Comparison of ENCODE assay signal across 8 cellular contexts in genomic region chr4:110631582-110632505, GRCh38. TPM values are rescaled to one million over a fixed set of nuclear protein-coding genes. Genes with fewer than 3 reads are reported as not detected.
DNase-seq lines count a peak whose midpoint lies in the region; ATAC-seq and TF ChIP-seq lines count a peak whose summit lies in the region.

No MANE protein-coding gene starts in this region.

- peak; percentile 48 for TF ChIP-seq CTCF in coronary artery (IDR thresholded peaks at IDR 0.05)
- peak; percentile 48 to 57 for TF ChIP-seq CTCF in left lung (IDR thresholded peaks at IDR 0.05)

- peak; percentile 68 for DNase-seq in GDM1 (lab: John Stamatoyannopoulos, UW)
- peak; percentile 87 for DNase-seq in HPDE6-E6E7 (ENCODE audit: extremely low spot score)
- DNase-seq in RPMI7951 (ENCODE audit: low read depth): peak; percentile 66
- DNase-seq in coronary artery (ENCODE audit: low spot score): no peak
- peak in 1 of 2 donors; percentile 71 for DNase-seq in left lung
- DNase-seq in stimulated activated CD8-positive, alpha-beta memory T cell treated with anti-CD3 and anti-CD28 coated beads, Interleukin-2, amount 100 ng/mL, for 48 hours (ENCODE audit: low read depth in 2 of 2): peak; percentile 34 to 40
- no peak for DNase-seq in NCI-H774 (lab: John Stamatoyannopoulos, UW)

- intact Hi-C loops in left lung (cut with DNase I): loop anchor here in 1 of 2 donors (5.0 kb wide), 1 partner anchor 1000 kb away; no protein-coding TSS in a partner anchor

- H3K27ac ChIP-seq in coronary artery: no peak overlapping the region
- no peak overlapping the region for H3K27ac ChIP-seq in left lung

- ATAC-seq in GM21367 (IDR thresholded peaks at IDR 0.05; ENCODE audit: unreplicated experiment) (peak; percentile 99), left lung (peak; percentile 99)

- peaks cover 9 to 19% of the 10 kb centered on the region in 2 donors for H3K4me1 ChIP-seq in left lung

- no peaks in the 10 kb centered on the region for H3K9me3 ChIP-seq in left lung

- peaks cover 100% of the 10 kb centered on the region in 2 donors for H3K27me3 ChIP-seq in left lung

- H3K36me3 ChIP-seq in left lung: no peaks in the 10 kb centered on the region

- H3K4me3 ChIP-seq in coronary artery (peak overlapping the region; percentile 66), left lung (peak overlapping the region in 1 of 2 donors; percentile 15)

RNA-seq across cellular contexts. Expression of gene PITX2, which starts 9.0 kb away (rescaled TPM):
- 0.48 TPM in 1 of 2 replicates, not detected in the other for total RNA-seq in RPMI7951 (2014; rRNA removed; shearing (Covaris generic))
- not detected for total RNA-seq in left lung

Comparison
In these comparisons a context has a peak if more than half of its experiments do, and no peak if none do; other contexts are left out.
1. DNase-seq: peak in GDM1 (single experiment), HPDE6-E6E7 (single experiment), RPMI7951 (single experiment) and stimulated activated CD8-positive, alpha-beta memory T cell treated with anti-CD3 and anti-CD28 coated beads, Interleukin-2, amount 100 ng/mL, for 48 hours (2 of 2); none in coronary artery (single experiment) and NCI-H774 (single experiment).